ENCODE assay signal across 22 cellular contexts in genomic region chr6:5674141-5674540, GRCh38.
"Had no signal": no experiment of that assay in that cellular context is flagged by ENCODE, and none has a peak within 500 bp of the region (broad histone marks: within the 10 kb centered on the region; RNA-seq: fewer than 3 reads in every experiment).

No MANE protein-coding gene starts in this region.

- H3K36me3 ChIP-seq: adrenal gland, ascending aorta, brain microvascular endothelial cell, left ventricle myocardium inferior, upper lobe of left lung, WERI-Rb-1 had no signal

- H3K9me3 ChIP-seq: adrenal gland, ascending aorta, left ventricle myocardium inferior, upper lobe of left lung had no signal

- DNase-seq: activated CD4-positive, alpha-beta T cell treated with anti-CD3 and anti-CD28 coated beads, Interleukin-2, amount 50 U/mL, for 1 hour; activated CD4-positive, CD25-positive, alpha-beta regulatory T cell treated with anti-CD3 and anti-CD28 coated beads, Interleukin-2, amount 50 U/mL, for 72 hours; activated naive CD4-positive, alpha-beta T cell; activated T-cell treated with anti-CD3 and anti-CD28 coated beads, Interleukin-2, amount 50 U/mL, for 24 hours; brain microvascular endothelial cell; effector memory CD8-positive, alpha-beta T cell; foreskin keratinocyte; immature natural killer cell; left ventricle myocardium inferior; mammary epithelial cell; retina; stimulated activated CD4-positive, alpha-beta T cell treated with anti-CD3 and anti-CD28 coated beads, Interleukin-4, amount 100 ng/mL, for 24 hours; stimulated activated naive CD4-positive, alpha-beta T cell treated with Interleukin-2 at 50 U/mL for 16 hours; T-helper 1 cell; WERI-Rb-1 had no signal

- H3K27me3 ChIP-seq: adrenal gland, ascending aorta, brain microvascular endothelial cell, foreskin keratinocyte, upper lobe of left lung had no signal

- H3K27ac ChIP-seq: ascending aorta, brain microvascular endothelial cell, foreskin keratinocyte, left ventricle myocardium inferior, upper lobe of left lung, WERI-Rb-1 had no signal

- ATAC-seq: activated T-helper 17 cell treated with anti-CD3 and anti-CD28 coated beads, Interleukin-2, amount 50 U/mL, for 72 hours; effector memory CD8-positive, alpha-beta T cell; esophagus mucosa; foreskin keratinocyte had no signal

- H3K9me3 Mint-ChIP-seq: activated T-cell treated with anti-CD3 and anti-CD28 coated beads, Interleukin-2, amount 50 U/mL, for 24 hours; activated T-helper 17 cell treated with anti-CD3 and anti-CD28 coated beads, Interleukin-2, amount 50 U/mL, for 72 hours; effector memory CD8-positive, alpha-beta T cell; immature natural killer cell had no signal

- H3K27ac Mint-ChIP-seq: activated naive CD8-positive, alpha-beta T cell; activated T-cell treated with anti-CD3 and anti-CD28 coated beads, Interleukin-2, amount 50 U/mL, for 24 hours; activated T-helper 17 cell treated with anti-CD3 and anti-CD28 coated beads, Interleukin-2, amount 50 U/mL, for 72 hours; effector memory CD8-positive, alpha-beta T cell; immature natural killer cell; progenitor cell of endocrine pancreas had no signal

- H3K4me3 Mint-ChIP-seq: activated naive CD8-positive, alpha-beta T cell; activated T-cell treated with anti-CD3 and anti-CD28 coated beads, Interleukin-2, amount 50 U/mL, for 24 hours; activated T-helper 17 cell treated with anti-CD3 and anti-CD28 coated beads, Interleukin-2, amount 50 U/mL, for 72 hours; effector memory CD8-positive, alpha-beta T cell; immature natural killer cell had no signal

- H3K27me3 Mint-ChIP-seq: activated naive CD8-positive, alpha-beta T cell; activated T-cell treated with anti-CD3 and anti-CD28 coated beads, Interleukin-2, amount 50 U/mL, for 24 hours; activated T-helper 17 cell treated with anti-CD3 and anti-CD28 coated beads, Interleukin-2, amount 50 U/mL, for 72 hours; effector memory CD8-positive, alpha-beta T cell; progenitor cell of endocrine pancreas had no signal

- H3K4me3 ChIP-seq: adrenal gland, ascending aorta, left ventricle myocardium inferior, upper lobe of left lung had no signal
